In the genomic region with DNA sequence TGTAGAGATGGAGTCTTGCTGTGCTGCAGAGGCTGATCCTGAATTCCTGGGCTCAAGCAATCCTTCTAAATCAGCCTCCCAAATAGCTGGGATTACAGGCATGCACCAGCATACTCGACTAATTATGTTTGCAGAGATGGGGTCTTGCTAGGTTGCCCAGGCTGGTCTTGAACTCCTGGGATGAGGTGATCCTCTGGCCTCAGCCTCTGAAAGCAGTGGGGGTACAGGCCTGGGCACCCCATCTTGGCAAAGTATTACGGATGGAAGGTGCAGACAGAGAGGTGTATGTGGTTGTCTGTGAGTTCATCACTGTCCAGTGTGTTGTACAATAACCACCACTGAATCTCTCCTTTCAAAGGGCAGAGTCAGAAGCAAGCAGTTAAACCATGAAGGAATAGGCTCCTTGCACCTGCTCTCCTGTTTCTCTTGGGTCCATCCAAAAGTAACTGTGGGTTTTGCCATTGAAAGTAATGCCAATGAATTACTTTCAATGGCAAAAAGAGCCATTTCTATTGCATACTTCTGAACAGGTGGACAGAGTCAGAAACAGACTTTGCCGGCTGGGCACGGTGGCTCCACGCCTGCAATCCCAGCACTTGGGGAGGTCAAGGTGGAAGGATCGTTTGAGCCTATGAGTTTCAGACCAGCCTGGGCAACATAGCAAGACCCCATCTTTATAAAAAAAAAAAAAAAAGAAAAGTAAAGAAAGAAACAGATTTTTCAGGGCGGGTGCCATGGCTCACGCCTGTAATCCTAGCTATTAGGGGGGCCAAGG, we compare ENCODE assay signal across 1 cellular context.
TF ChIP-seq lines count a peak whose summit lies in the region.

No MANE protein-coding gene starts in this region.

TF ChIP-seq in HepG2, 621 proteins besides CTCF, POLR2A, EP300 and RAD21:
- TF ChIP-seq ZNF121 (CRISPR knock-in tag; IDR thresholded peaks at IDR 0.05) (peak; percentile 66), ZNF333 (CRISPR knock-in tag; IDR thresholded peaks at IDR 0.05; ENCODE audit: borderline replicate concordance) (no peak)
